Comparison of ENCODE assay signal across 10 cellular contexts in genomic region chr2:144511222-144511855, GRCh38. TPM values are rescaled to one million over a fixed set of nuclear protein-coding genes. Genes with fewer than 3 reads are reported as not detected.
A peak's percentile ranks its signal among the peaks of the same experiment; 100 is the strongest.
DNase-seq lines count a peak whose midpoint lies in the region; ATAC-seq and TF ChIP-seq lines count a peak whose summit lies in the region.
"Had no signal": no experiment of that assay in that cellular context is flagged by ENCODE, and none has a peak within 500 bp of the region (broad histone marks: within the 10 kb centered on the region; RNA-seq: fewer than 3 reads in every experiment).

No MANE protein-coding gene starts in this region.

- no peaks in the 10 kb centered on the region for H3K9me2 ChIP-seq in GM23248 (ENCODE audit: insufficient read depth)

- H3K27me3 ChIP-seq in GM23248 (replicated peaks; ENCODE audit: insufficient read depth): no peaks in the 10 kb centered on the region
- peaks cover 34% of the 10 kb centered on the region for H3K27me3 ChIP-seq in gastroesophageal sphincter
- peaks cover 0 to 2% (median 0%) of the 10 kb centered on the region in 3 donors for H3K27me3 ChIP-seq in gastrocnemius medialis

- peak overlapping the region; percentile 77 for H3K27ac Mint-ChIP-seq in activated CD4-positive, alpha-beta memory T cell treated with anti-CD3 and anti-CD28 coated beads, Interleukin-2, amount 10 ng/mL, durations not matched to agents 7 days and 5 days
- H3K27ac Mint-ChIP-seq: activated naive CD4-positive, alpha-beta T cell treated with anti-CD3 and anti-CD28 coated beads for 36 hours had no signal

- POLR2A ChIA-PET in activated CD4-positive, alpha-beta memory T cell treated with anti-CD3 and anti-CD28 coated beads, Interleukin-2, amount 10 ng/mL, durations not matched to agents 7 days and 5 days (lab: Charles Lee): interaction anchor here (0.8 to 1.9 kb wide), 6 partner anchors 8 to 328 kb away, joined by 3 to 7 read pairs (median 3); a partner anchor contains a TSS

- H3K9me3 ChIP-seq in GM23248 (ENCODE audit: low read depth): no peaks in the 10 kb centered on the region
- no peaks in the 10 kb centered on the region for H3K9me3 ChIP-seq in gastroesophageal sphincter
- H3K9me3 ChIP-seq in gastrocnemius medialis: no peaks in the 10 kb centered on the region

- peaks cover 100% of the 10 kb centered on the region for H3K79me2 ChIP-seq in GM23248 (ENCODE audit: insufficient read depth)

- in situ Hi-C loops in GM23248 (cut with MboI) (loop anchor here (10.0 kb wide), 1 partner anchor 567 kb away; no protein-coding TSS in a partner anchor), gastrocnemius medialis (cut with MboI; ENCODE audit: low sequenced_read_pairs in 4 of 4) (loop anchor here (5.0 to 25.0 kb wide), 3 partner anchors 57 to 184 kb away; a partner anchor contains a TSS)

- no peak for TF ChIP-seq POLR2A in gastroesophageal sphincter (IDR thresholded peaks at IDR 0.05)
- no peak for TF ChIP-seq POLR2A in gastrocnemius medialis (IDR thresholded peaks at IDR 0.05)

- H2AFZ ChIP-seq in GM23248: no peak overlapping the region

- no peaks in the 10 kb centered on the region for H3K9me3 Mint-ChIP-seq in activated CD4-positive, alpha-beta memory T cell treated with anti-CD3 and anti-CD28 coated beads, Interleukin-2, amount 10 ng/mL, durations not matched to agents 7 days and 5 days
- H3K9me3 Mint-ChIP-seq: activated naive CD4-positive, alpha-beta T cell treated with anti-CD3 and anti-CD28 coated beads for 36 hours had no signal

- DNase-seq in GM23248 (peak; percentile 27), gastrocnemius medialis (no peak), NCI-H1105 treated with DMSO at 0.1 percent for 48 hours (lab: John Stamatoyannopoulos, UW) (no peak), mucosa of gallbladder (ENCODE audit: low spot score) (no peak)
- no peak for DNase-seq in activated CD4-positive, alpha-beta memory T cell treated with anti-CD3 and anti-CD28 coated beads, Interleukin-2, amount 10 ng/mL, durations not matched to agents 7 days and 5 days
- no peak for DNase-seq in activated naive CD4-positive, alpha-beta T cell (lab: John Stamatoyannopoulos, UW)
- DNase-seq: activated naive CD4-positive, alpha-beta T cell treated with anti-CD3 and anti-CD28 coated beads for 36 hours; stimulated activated CD4-positive, alpha-beta T cell treated with anti-CD3 and anti-CD28 coated beads, Interleukin-4, amount 100 ng/mL, for 4 hours had no signal

- peaks cover 47% of the 10 kb centered on the region for H3K4me1 Mint-ChIP-seq in activated CD4-positive, alpha-beta memory T cell treated with anti-CD3 and anti-CD28 coated beads, Interleukin-2, amount 10 ng/mL, durations not matched to agents 7 days and 5 days

- TF ChIP-seq CTCF in gastroesophageal sphincter (IDR thresholded peaks at IDR 0.05) (no peak), gastrocnemius medialis (IDR thresholded peaks at IDR 0.05 in 4 of 5, conservative IDR thresholded peaks at IDR 0.05 in 1 of 5) (no peak)

- WGBS in GM23248 (ENCODE audit: low coverage in 1 of 2, low lambda C conversion rate in 2 of 2, missing lambda C conversion rate in 2 of 2), 2 experiments: 21 to 29% methylated on average over 3 of the region's 3 CpGs
- 55 to 56% methylated on average over 3 of the region's 3 CpGs for WGBS in gastroesophageal sphincter (ENCODE audit: low coverage in 1 of 2), 2 donors

- intact Hi-C loops in gastrocnemius medialis (cut with DNase I; ENCODE audit: low total_unique reads): no loop called here

- CTCF ChIA-PET in activated CD4-positive, alpha-beta memory T cell treated with anti-CD3 and anti-CD28 coated beads, Interleukin-2, amount 10 ng/mL, durations not matched to agents 7 days and 5 days (lab: Charles Lee): interaction anchor here (1.0 kb wide), 1 partner anchor 18 kb away, joined by 3 read pairs; no protein-coding TSS in a partner anchor

- H3K36me3 Mint-ChIP-seq in activated CD4-positive, alpha-beta memory T cell treated with anti-CD3 and anti-CD28 coated beads, Interleukin-2, amount 10 ng/mL, durations not matched to agents 7 days and 5 days (ENCODE audit: low read depth): peaks cover 23% of the 10 kb centered on the region

- H3K27ac ChIP-seq in GM23248 (peak overlapping the region; percentile 99), gastroesophageal sphincter (peak overlapping the region; percentile 5 to 94 (median 86)), gastrocnemius medialis (peak overlapping the region; percentile 94 to 96 (median 95))

- ATAC-seq in gastroesophageal sphincter: no peak
- no peak for ATAC-seq in gastrocnemius medialis
- ATAC-seq in GM21423 (IDR thresholded peaks at IDR 0.05; ENCODE audit: unreplicated experiment): no peak

- TF ChIP-seq EP300 in gastroesophageal sphincter (IDR thresholded peaks at IDR 0.05): no peak

- H3K36me3 ChIP-seq in GM23248 (ENCODE audit: low read depth) (no peaks in the 10 kb centered on the region), gastroesophageal sphincter (no peaks in the 10 kb centered on the region), gastrocnemius medialis (no peaks in the 10 kb centered on the region)

- peaks cover 34% of the 10 kb centered on the region for H3K27me3 Mint-ChIP-seq in activated CD4-positive, alpha-beta memory T cell treated with anti-CD3 and anti-CD28 coated beads, Interleukin-2, amount 10 ng/mL, durations not matched to agents 7 days and 5 days

- peaks cover 86% of the 10 kb centered on the region for H3K4me1 ChIP-seq in GM23248 (ENCODE audit: insufficient read depth)
- peaks cover 0 to 21% (median 0%) of the 10 kb centered on the region in 3 donors for H3K4me1 ChIP-seq in gastroesophageal sphincter
- peaks cover 70 to 78% of the 10 kb centered on the region in 2 donors for H3K4me1 ChIP-seq in gastrocnemius medialis

- H3K4me2 ChIP-seq in GM23248 (ENCODE audit: unreplicated experiment): peak overlapping the region; percentile 96

- no peaks in the 10 kb centered on the region for H4K20me1 ChIP-seq in GM23248 (ENCODE audit: insufficient read depth)

- H3K4me3 Mint-ChIP-seq in activated CD4-positive, alpha-beta memory T cell treated with anti-CD3 and anti-CD28 coated beads, Interleukin-2, amount 10 ng/mL, durations not matched to agents 7 days and 5 days: peak overlapping the region; percentile 75
- H3K4me3 Mint-ChIP-seq: activated naive CD4-positive, alpha-beta T cell treated with anti-CD3 and anti-CD28 coated beads for 36 hours had no signal

- H3F3A ChIP-seq in GM23248 (ENCODE audit: insufficient read depth): peaks cover 55% of the 10 kb centered on the region

- H3K4me3 ChIP-seq in GM23248: peak overlapping the region; percentile 60
- peak overlapping the region in 1 of 2 donors; percentile 24 for H3K4me3 ChIP-seq in gastroesophageal sphincter
- peak overlapping the region; percentile 48 to 89 (median 77) for H3K4me3 ChIP-seq in gastrocnemius medialis

- H3K9ac ChIP-seq in GM23248: peak overlapping the region; percentile 99

RNA-seq across cellular contexts. Expression of gene ZEB2, which starts 8.6 kb away (rescaled TPM):
- total RNA-seq in GM23248 (2014; rRNA removed; shearing (Covaris generic)): 36.4 and 46.8 TPM in 2 replicates
- 25.6 and 26.2 TPM in 2 replicates for polyA plus RNA-seq in GM23248 (2016; fragmentation: Nextera tagmentation; extraction: Ambion mirVana)
- total RNA-seq in activated CD4-positive, alpha-beta memory T cell treated with anti-CD3 and anti-CD28 coated beads, Interleukin-2, amount 10 ng/mL, durations not matched to agents 7 days and 5 days: 10 to 100 TPM; 19.4 to 20.6 TPM
- 10 to 100 TPM; 42.3 to 95.7 (median 53.8) TPM for total RNA-seq in gastroesophageal sphincter
- 10 to 100 TPM; 21.2 to 27.6 (median 22.9) TPM for total RNA-seq in gastrocnemius medialis
- total RNA-seq in mucosa of gallbladder: 91.0 TPM
